ENCODE assay signal across 17 cellular contexts in the genomic region with DNA sequence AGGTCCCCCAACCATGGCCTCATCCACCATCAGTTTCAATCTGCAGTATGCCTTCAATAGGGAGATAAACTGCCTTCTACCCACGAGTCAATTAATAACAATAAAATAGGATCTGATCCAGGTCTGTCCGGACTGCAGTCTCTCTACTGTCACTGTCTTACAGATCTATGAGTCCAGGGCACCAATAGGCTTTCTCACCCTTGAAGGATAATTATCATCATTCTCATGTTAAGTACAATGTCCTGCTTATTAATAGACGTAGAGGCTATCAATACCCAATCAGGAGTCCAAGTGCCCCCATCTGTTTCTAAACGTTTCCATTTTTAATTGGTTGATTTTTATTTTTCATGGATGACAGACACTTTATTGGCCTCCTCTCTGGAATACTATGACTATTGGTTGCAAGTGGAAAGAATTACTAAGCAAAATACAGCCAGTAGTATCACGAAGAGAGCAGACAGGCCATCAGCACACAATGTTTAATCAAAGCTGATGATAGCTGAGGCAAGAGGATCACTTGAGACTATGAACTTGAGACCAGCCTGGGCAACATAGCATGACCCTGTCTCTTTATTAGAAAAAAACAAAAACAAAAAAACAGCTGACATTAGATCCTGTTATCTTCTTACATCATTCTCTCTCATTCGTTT.
DNase-seq lines count a peak whose midpoint lies in the region; ATAC-seq and TF ChIP-seq lines count a peak whose summit lies in the region.
"Had no signal": no experiment of that assay in that cellular context is flagged by ENCODE, and none has a peak within 500 bp of the region (broad histone marks: within the 10 kb centered on the region; RNA-seq: fewer than 3 reads in every experiment).

No MANE protein-coding gene starts in this region.

- ATAC-seq in Right ventricle myocardium inferior (peak; percentile 42), heart left ventricle (peak in 3 of 4 donors; percentile 14 to 81 (median 79)), left cardiac atrium (no peak), left ventricle myocardium superior (peak; percentile 74)
- ATAC-seq: A549; CD8-positive, alpha-beta T cell had no signal

- no peak overlapping the region for H3K4me3 ChIP-seq in right atrium auricular region
- no peak overlapping the region for H3K4me3 ChIP-seq in heart left ventricle
- no peak overlapping the region for H3K4me3 ChIP-seq in left ventricle myocardium inferior
- H3K4me3 ChIP-seq: A549 had no signal

- H3K4me1 ChIP-seq in right atrium auricular region = peaks cover 0 to 8% of the 10 kb centered on the region in 2 donors
- peaks cover 0 to 47% (median 10%) of the 10 kb centered on the region in 12 donors for H3K4me1 ChIP-seq in heart left ventricle
- H3K4me1 ChIP-seq in left ventricle myocardium inferior = peaks cover 43% of the 10 kb centered on the region
- H3K4me1 ChIP-seq: A549, Caco-2 had no signal

- TF ChIP-seq POLR2A in heart left ventricle (IDR thresholded peaks at IDR 0.05) = no peak

- DNase-seq in Right ventricle myocardium inferior (ENCODE audit: missing footprints) = no peak
- no peak for DNase-seq in right atrium auricular region (ENCODE audit: low spot score)
- DNase-seq in heart left ventricle = no peak
- no peak for DNase-seq in left cardiac atrium
- DNase-seq in left ventricle myocardium superior = no peak
- no peak for DNase-seq in left ventricle myocardium inferior
- DNase-seq in SHP77 treated with DMSO at 0.1 percent for 48 hours (lab: John Stamatoyannopoulos, UW) = no peak
- DNase-seq: AML-193; Caco-2; Calu3; CD4-positive, alpha-beta T cell; CD8-positive, alpha-beta T cell; DMS79 treated with DMSO at 0.1 percent for 48 hours; GF-D8 had no signal

- H3K27me3 ChIP-seq in right atrium auricular region (no peaks in the 10 kb centered on the region), heart left ventricle (no peaks in the 10 kb centered on the region), left ventricle myocardium inferior (ENCODE audit: low read depth) (no peaks in the 10 kb centered on the region)

- H3K36me3 ChIP-seq in right atrium auricular region = no peaks in the 10 kb centered on the region
- no peaks in the 10 kb centered on the region for H3K36me3 ChIP-seq in heart left ventricle
- no peaks in the 10 kb centered on the region for H3K36me3 ChIP-seq in left ventricle myocardium inferior

- intact Hi-C loops in Right ventricle myocardium inferior (cut with DNase I) (no loop called here), heart left ventricle (cut with DNase I) (loop anchor here in 2 of 10 donors (5.0 to 10.0 kb wide), 2 partner anchors 76 to 177 kb away; no protein-coding TSS in a partner anchor), left cardiac atrium (cut with DNase I) (no loop called here), left ventricle myocardium superior (cut with micrococcal nuclease) (no loop called here), left ventricle myocardium inferior (cut with micrococcal nuclease) (no loop called here)

- no peaks in the 10 kb centered on the region for H3K9me3 ChIP-seq in right atrium auricular region
- no peaks in the 10 kb centered on the region for H3K9me3 ChIP-seq in heart left ventricle
- H3K9me3 ChIP-seq in left ventricle myocardium inferior (replicated peaks) = no peaks in the 10 kb centered on the region
- H3K9me3 ChIP-seq: A549, Caco-2 had no signal

- WGBS in heart left ventricle, 4 donors = 54 to 61% (median 57%) methylated on average over 6 of the region's 6 CpGs

- no peak overlapping the region for H3K27ac ChIP-seq in right atrium auricular region
- H3K27ac ChIP-seq in heart left ventricle = peak overlapping the region in 2 of 12 donors; percentile 14 to 18
- H3K27ac ChIP-seq in left ventricle myocardium inferior (replicated peaks) = no peak overlapping the region
- H3K27ac ChIP-seq: 22Rv1, A549, C4-2B had no signal

- TF ChIP-seq CTCF in right atrium auricular region (IDR thresholded peaks at IDR 0.05) = no peak
- TF ChIP-seq CTCF in heart left ventricle (IDR thresholded peaks at IDR 0.05) = no peak
- TF ChIP-seq CTCF in left ventricle myocardium inferior (IDR thresholded peaks at IDR 0.05; ENCODE audit: borderline replicate concordance) = no peak

Comparison
In these comparisons a context has a peak if more than half of its experiments do, and no peak if none do; other contexts are left out.
1. ATAC-seq: peak in Right ventricle myocardium inferior (single experiment), heart left ventricle (3 of 4) and left ventricle myocardium superior (single experiment); none in left cardiac atrium (0 of 2).